7 cellular contexts compared by ENCODE assay signal in genomic region chr9:130959809-130960334, GRCh38. TPM values are rescaled to one million over a fixed set of nuclear protein-coding genes. Genes with fewer than 3 reads are reported as not detected.
"Had no signal": no experiment of that assay in that cellular context is flagged by ENCODE, and none has a peak within 500 bp of the region (broad histone marks: within the 10 kb centered on the region; RNA-seq: fewer than 3 reads in every experiment).

No MANE protein-coding gene starts in this region.

- FAIRE-seq: HTR-8/SVneo had no signal

- H3K4me3 ChIP-seq: GM23248 had no signal

- H3K4me3 Mint-ChIP-seq: H9 had no signal

- H3K9ac ChIP-seq: GM23248 had no signal

- DNase-seq: GM23248, GOT3, H9, HCEC 1CT, KBM-7 had no signal

- H2AFZ ChIP-seq: GM23248 had no signal

- H3K27ac ChIP-seq: GM23248 had no signal

RNA-seq across cellular contexts. Expression of gene LAMC3, which starts 49.1 kb away (rescaled TPM):
- total RNA-seq: GM23248, HT-29 had no signal
- polyA plus RNA-seq: GM23248 had no signal
